ENCODE assay signal across 1 cellular context in the genomic region with DNA sequence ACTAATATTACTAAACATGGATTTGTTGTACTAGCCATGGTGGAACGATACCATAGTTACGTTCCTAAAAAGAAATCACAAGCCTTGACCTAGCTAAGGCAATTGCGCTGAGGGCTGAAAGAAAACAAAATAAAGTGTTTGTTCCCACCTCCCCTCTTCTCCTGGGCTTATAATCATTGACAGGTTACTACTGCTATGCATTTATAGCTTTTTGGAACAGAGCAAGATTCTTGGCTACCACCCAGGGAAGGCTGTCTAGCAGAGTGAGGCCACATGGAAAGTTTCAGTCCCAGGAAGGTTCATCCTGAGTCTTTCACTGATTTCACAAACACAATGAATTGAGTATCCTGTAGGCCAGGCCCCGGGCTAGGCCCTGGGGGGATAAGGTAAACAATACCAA.
TF ChIP-seq lines count a peak whose summit lies in the region.

No MANE protein-coding gene starts in this region.

TF ChIP-seq in IMR-90, 13 proteins besides CTCF, POLR2A, EP300 and RAD21 (continued from another document):
- TF ChIP-seq RFX5 (IDR thresholded peaks at IDR 0.05; ENCODE audit: low read depth, low read length) (no peak), MXI1 (IDR thresholded peaks at IDR 0.05; ENCODE audit: borderline replicate concordance, low read depth, low read length) (no peak), RCOR1 (IDR thresholded peaks at IDR 0.05; ENCODE audit: insufficient replicate concordance, low read length) (no peak), MAFK (IDR thresholded peaks at IDR 0.05; ENCODE audit: low read depth, low read length) (no peak), SMC3 (IDR thresholded peaks at IDR 0.05; ENCODE audit: low read depth, low read length) (no peak), MAZ (IDR thresholded peaks at IDR 0.05; ENCODE audit: borderline replicate concordance, low read depth, low read length) (no peak), BHLHE40 (IDR thresholded peaks at IDR 0.05; ENCODE audit: low read depth, low read length) (no peak), CEBPB (IDR thresholded peaks at IDR 0.05; ENCODE audit: low read depth, low read length) (no peak), FOS (IDR thresholded peaks at IDR 0.05; ENCODE audit: low read depth, low read length) (no peak), NFE2L2 (IDR thresholded peaks at IDR 0.05; ENCODE audit: low read depth, low read length) (no peak)
- TF ChIP-seq, protein P1, sequence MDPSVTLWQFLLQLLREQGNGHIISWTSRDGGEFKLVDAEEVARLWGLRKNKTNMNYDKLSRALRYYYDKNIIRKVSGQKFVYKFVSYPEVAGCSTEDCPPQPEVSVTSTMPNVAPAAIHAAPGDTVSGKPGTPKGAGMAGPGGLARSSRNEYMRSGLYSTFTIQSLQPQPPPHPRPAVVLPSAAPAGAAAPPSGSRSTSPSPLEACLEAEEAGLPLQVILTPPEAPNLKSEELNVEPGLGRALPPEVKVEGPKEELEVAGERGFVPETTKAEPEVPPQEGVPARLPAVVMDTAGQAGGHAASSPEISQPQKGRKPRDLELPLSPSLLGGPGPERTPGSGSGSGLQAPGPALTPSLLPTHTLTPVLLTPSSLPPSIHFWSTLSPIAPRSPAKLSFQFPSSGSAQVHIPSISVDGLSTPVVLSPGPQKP (IDR thresholded peaks at IDR 0.05; ENCODE audit: borderline replicate concordance, low read depth, low read length), result no peak
- TF ChIP-seq, protein P2, sequence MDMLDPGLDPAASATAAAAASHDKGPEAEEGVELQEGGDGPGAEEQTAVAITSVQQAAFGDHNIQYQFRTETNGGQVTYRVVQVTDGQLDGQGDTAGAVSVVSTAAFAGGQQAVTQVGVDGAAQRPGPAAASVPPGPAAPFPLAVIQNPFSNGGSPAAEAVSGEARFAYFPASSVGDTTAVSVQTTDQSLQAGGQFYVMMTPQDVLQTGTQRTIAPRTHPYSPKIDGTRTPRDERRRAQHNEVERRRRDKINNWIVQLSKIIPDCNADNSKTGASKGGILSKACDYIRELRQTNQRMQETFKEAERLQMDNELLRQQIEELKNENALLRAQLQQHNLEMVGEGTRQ (IDR thresholded peaks at IDR 0.05; ENCODE audit: low read depth, low read length), result no peak
